17 cellular contexts compared by ENCODE assay signal in genomic region chr6:149439626-149440025, GRCh38. TPM values are rescaled to one million over a fixed set of nuclear protein-coding genes. Genes with fewer than 3 reads are reported as not detected.
DNase-seq lines count a peak whose midpoint lies in the region; ATAC-seq and TF ChIP-seq lines count a peak whose summit lies in the region.
"Had no signal": no experiment of that assay in that cellular context is flagged by ENCODE, and none has a peak within 500 bp of the region (broad histone marks: within the 10 kb centered on the region; RNA-seq: fewer than 3 reads in every experiment).

No MANE protein-coding gene starts in this region.

- H3K9me2 ChIP-seq in PC-3 (replicated peaks; ENCODE audit: low read length): no peaks in the 10 kb centered on the region

- no peak overlapping the region for H3K4me2 ChIP-seq in PC-3 (ENCODE audit: low read length)

- H3K4me3 ChIP-seq in fibroblast of villous mesenchyme (ENCODE audit: low read depth, low read length) (no peak overlapping the region), PC-3 (ENCODE audit: low read length) (no peak overlapping the region)
- H3K4me3 ChIP-seq: BLaER1 treated with 17β-estradiol and CSF1 and Interleukin-3, amounts not matched to agents 10 nM and 100 nM; GM12878 had no signal

- no peaks in the 10 kb centered on the region for H4K20me1 ChIP-seq in PC-3 (ENCODE audit: low read length)
- H4K20me1 ChIP-seq: BLaER1 treated with 17β-estradiol and CSF1 and Interleukin-3, amounts not matched to agents 10 nM and 100 nM had no signal

- H3K27me3 Mint-ChIP-seq in activated T-cell treated with anti-CD3 and anti-CD28 coated beads, Interleukin-2, amount 50 U/mL, for 24 hours: no peaks in the 10 kb centered on the region
- H3K27me3 Mint-ChIP-seq in stimulated activated naive B cell treated with anti-CD40 and anti-IgM and Interleukin-4, amounts not matched to agents 10 μg/mL and 1 μg/mL and 100 μg/mL, for 72 hours: no peaks in the 10 kb centered on the region
- H3K27me3 Mint-ChIP-seq: B cell had no signal

- no peak overlapping the region for H3K4me3 Mint-ChIP-seq in activated T-cell treated with anti-CD3 and anti-CD28 coated beads, Interleukin-2, amount 50 U/mL, for 24 hours
- H3K4me3 Mint-ChIP-seq in stimulated activated naive B cell treated with anti-CD40 and anti-IgM and Interleukin-4, amounts not matched to agents 10 μg/mL and 1 μg/mL and 100 μg/mL, for 72 hours: no peak overlapping the region
- H3K4me3 Mint-ChIP-seq: CD8-positive, alpha-beta T cell; H9 had no signal

- H2AFZ ChIP-seq in PC-3 (ENCODE audit: low read length): no peak overlapping the region

- POLR2A ChIA-PET in PC-3 (lab: Charles Lee; ENCODE audit: unreplicated experiment): no interaction called here

- no peaks in the 10 kb centered on the region for H3K27me3 ChIP-seq in PC-3 (ENCODE audit: low read length)
- H3K27me3 ChIP-seq: BLaER1 treated with 17β-estradiol and CSF1 and Interleukin-3, amounts not matched to agents 10 nM and 100 nM had no signal

- H3K27ac Mint-ChIP-seq in activated T-cell treated with anti-CD3 and anti-CD28 coated beads, Interleukin-2, amount 50 U/mL, for 24 hours: peak overlapping the region; percentile 35
- H3K27ac Mint-ChIP-seq in stimulated activated naive B cell treated with anti-CD40 and anti-IgM and Interleukin-4, amounts not matched to agents 10 μg/mL and 1 μg/mL and 100 μg/mL, for 72 hours: peak overlapping the region; percentile 31
- H3K27ac Mint-ChIP-seq: B cell; CD8-positive, alpha-beta T cell had no signal

- TF ChIP-seq CTCF in fibroblast of villous mesenchyme (IDR thresholded peaks at IDR 0.05; ENCODE audit: insufficient read depth, low read depth, low read length): no peak
- TF ChIP-seq CTCF in PC-3 (conservative IDR thresholded peaks at IDR 0.05; ENCODE audit: low read depth, low read length): no peak

- no peaks in the 10 kb centered on the region for H3K9me3 ChIP-seq in PC-3 (ENCODE audit: low read length)

- H3K27ac ChIP-seq in PC-3 (ENCODE audit: low read length): no peak overlapping the region
- H3K27ac ChIP-seq: BLaER1 treated with 17β-estradiol and CSF1 and Interleukin-3, amounts not matched to agents 10 nM and 100 nM had no signal

- DNase-seq in activated T-cell treated with anti-CD3 and anti-CD28 coated beads, Interleukin-2, amount 50 U/mL, for 24 hours: no peak
- DNase-seq in activated T-cell treated with anti-CD3 and anti-CD28 coated beads, Interleukin-2, amount 50 U/mL, for 1 hour: no peak
- DNase-seq in HuH-7 (ENCODE audit: low spot score) (peak; percentile 4), fibroblast of villous mesenchyme (ENCODE audit: low read depth) (peak; percentile 13), PC-3 (no peak)
- DNase-seq in stimulated activated naive B cell treated with anti-CD40 and anti-IgM and Interleukin-4, amounts not matched to agents 10 μg/mL and 1 μg/mL and 100 μg/mL, for 72 hours: no peak
- no peak for DNase-seq in stimulated activated CD4-positive, alpha-beta T cell treated with anti-CD3 and anti-CD28 coated beads, Interleukin-4, amount 100 ng/mL, for 24 hours
- DNase-seq: 8988T; Calu3; CD8-positive, alpha-beta T cell; DMS79 treated with DMSO at 0.1 percent for 48 hours; EL; H9 had no signal

- no peaks in the 10 kb centered on the region for H3F3A ChIP-seq in PC-3 (ENCODE audit: low read length, unreplicated experiment)

- H3K9me3 Mint-ChIP-seq in activated T-cell treated with anti-CD3 and anti-CD28 coated beads, Interleukin-2, amount 50 U/mL, for 24 hours: peaks cover 3% of the 10 kb centered on the region
- H3K9me3 Mint-ChIP-seq in stimulated activated naive B cell treated with anti-CD40 and anti-IgM and Interleukin-4, amounts not matched to agents 10 μg/mL and 1 μg/mL and 100 μg/mL, for 72 hours: no peaks in the 10 kb centered on the region
- H3K9me3 Mint-ChIP-seq: CD8-positive, alpha-beta T cell had no signal

- no peaks in the 10 kb centered on the region for H3K36me3 ChIP-seq in PC-3 (ENCODE audit: low read depth, low read length)
- H3K36me3 ChIP-seq: BLaER1 treated with 17β-estradiol and CSF1 and Interleukin-3, amounts not matched to agents 10 nM and 100 nM had no signal

- no peaks in the 10 kb centered on the region for H3K36me3 Mint-ChIP-seq in activated T-cell treated with anti-CD3 and anti-CD28 coated beads, Interleukin-2, amount 50 U/mL, for 24 hours (ENCODE audit: low read depth)
- no peaks in the 10 kb centered on the region for H3K36me3 Mint-ChIP-seq in stimulated activated naive B cell treated with anti-CD40 and anti-IgM and Interleukin-4, amounts not matched to agents 10 μg/mL and 1 μg/mL and 100 μg/mL, for 72 hours
- H3K36me3 Mint-ChIP-seq: CD8-positive, alpha-beta T cell had no signal

- no TSS peak for BruUV-seq in PC-3 (replicated peaks; lab: Mats Ljungman, UMichigan)

- H3K9ac ChIP-seq in PC-3 (ENCODE audit: low read length): no peak overlapping the region
- H3K9ac ChIP-seq: BLaER1 treated with 17β-estradiol and CSF1 and Interleukin-3, amounts not matched to agents 10 nM and 100 nM had no signal

- H3K4me1 Mint-ChIP-seq in activated T-cell treated with anti-CD3 and anti-CD28 coated beads, Interleukin-2, amount 50 U/mL, for 24 hours (ENCODE audit: low read depth): peaks cover 20% of the 10 kb centered on the region
- H3K4me1 Mint-ChIP-seq in stimulated activated naive B cell treated with anti-CD40 and anti-IgM and Interleukin-4, amounts not matched to agents 10 μg/mL and 1 μg/mL and 100 μg/mL, for 72 hours: peaks cover 39 to 46% of the 10 kb centered on the region in 2 donors

- peaks cover 14% of the 10 kb centered on the region; the same call in 1 of the 2 replicates for H3K4me1 ChIP-seq in PC-3 (ENCODE audit: insufficient read depth, low read length)

- no peaks in the 10 kb centered on the region for H3K79me2 ChIP-seq in PC-3 (ENCODE audit: low read length)

- intact Hi-C loops in PC-3 (cut with micrococcal nuclease): no loop called here

- no peak for ATAC-seq in stimulated activated naive B cell treated with anti-CD40 and anti-IgM and Interleukin-4, amounts not matched to agents 10 μg/mL and 1 μg/mL and 100 μg/mL, for 72 hours (replicated peaks)
- ATAC-seq in PC-3: no peak
- ATAC-seq: CD8-positive, alpha-beta T cell had no signal

- CTCF ChIA-PET in PC-3 (lab: Charles Lee): no interaction called here

RNA-seq across cellular contexts. Expression of gene SUMO4, which starts 39.6 kb away (rescaled TPM):
- total RNA-seq in fibroblast of villous mesenchyme (2.6 TPM in 2 replicates), PC-3 (2014; rRNA removed) (0.69 TPM in 1 of 2 replicates, not detected in the other)
- total RNA-seq: G401 had no signal

RNA-seq across cellular contexts. Expression of gene ZC3H12D, which starts 45.2 kb away (rescaled TPM):
- total RNA-seq in fibroblast of villous mesenchyme (under 0.01 TPM in 2 replicates), PC-3 (2014; rRNA removed) (not detected in 2 replicates)
- total RNA-seq: G401 had no signal

Comparison
In these comparisons a context has a peak if more than half of its experiments do, and no peak if none do; other contexts are left out.
1. DNase-seq: peak in HuH-7 (single experiment) and fibroblast of villous mesenchyme (single experiment); none in activated T-cell treated with anti-CD3 and anti-CD28 coated beads, Interleukin-2, amount 50 U/mL, for 24 hours (single experiment), activated T-cell treated with anti-CD3 and anti-CD28 coated beads, Interleukin-2, amount 50 U/mL, for 1 hour (single experiment), stimulated activated naive B cell treated with anti-CD40 and anti-IgM and Interleukin-4, amounts not matched to agents 10 μg/mL and 1 μg/mL and 100 μg/mL, for 72 hours (single experiment), stimulated activated CD4-positive, alpha-beta T cell treated with anti-CD3 and anti-CD28 coated beads, Interleukin-4, amount 100 ng/mL, for 24 hours (single experiment) and PC-3 (single experiment).